ENCODE assay signal across 24 cellular contexts in the genomic region with DNA sequence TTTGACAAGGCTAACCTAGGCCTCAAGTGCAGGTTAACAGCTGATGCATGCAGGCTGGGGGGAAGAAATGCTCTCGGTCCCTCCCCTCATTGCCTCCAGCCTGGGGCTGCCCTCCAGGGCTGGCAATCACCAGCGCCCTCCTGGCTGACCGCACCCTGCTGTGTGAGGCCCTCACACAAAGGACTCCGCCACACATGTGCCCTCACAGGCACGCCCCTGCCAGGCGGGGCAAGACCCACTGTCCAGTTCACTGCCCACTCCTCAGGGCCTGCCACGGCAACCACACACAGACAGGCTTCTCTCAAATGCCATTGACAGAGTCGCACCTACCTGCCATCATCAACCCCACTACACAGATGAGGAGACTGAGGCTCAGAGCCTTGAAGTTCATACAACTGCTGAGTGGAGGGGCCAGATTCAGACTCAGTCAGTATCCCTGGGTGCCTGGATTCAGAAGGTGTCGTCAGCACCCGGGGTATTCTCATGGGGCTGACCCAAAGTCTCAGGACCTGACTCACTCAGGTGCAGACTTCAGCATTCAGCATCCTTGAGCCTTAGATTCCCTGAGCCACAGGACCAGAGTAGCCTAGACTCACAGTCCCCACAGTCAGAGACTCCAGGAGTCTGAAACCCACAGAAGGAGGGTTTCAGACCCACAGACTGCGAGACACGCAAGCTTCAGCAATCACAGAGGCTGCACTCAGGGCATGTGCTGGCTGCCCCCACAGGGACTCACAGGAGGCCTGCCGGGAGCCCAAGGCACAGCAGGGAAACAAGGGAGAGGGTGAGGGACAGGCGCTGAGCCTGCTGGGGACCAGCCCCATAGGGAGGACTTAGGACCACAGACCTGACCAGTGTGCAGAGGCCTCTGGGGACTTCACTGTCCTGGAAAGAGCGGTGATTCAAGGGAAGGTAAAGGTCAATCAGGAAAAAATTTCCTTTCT.
"Had no signal": no experiment of that assay in that cellular context is flagged by ENCODE, and none has a peak within 500 bp of the region (broad histone marks: within the 10 kb centered on the region; RNA-seq: fewer than 3 reads in every experiment).

No MANE protein-coding gene starts in this region.

- DNase-seq: activated B cell treated with CpG ODN at 0.5 μM for 24 hours; activated CD4-positive, alpha-beta memory T cell treated with anti-CD3 and anti-CD28 coated beads for 36 hours; activated CD4-positive, alpha-beta T cell treated with anti-CD3 and anti-CD28 coated beads for 1 hour; activated CD4-positive, alpha-beta T cell treated with anti-CD3 and anti-CD28 coated beads, Interleukin-2, amount 10 ng/mL, durations not matched to agents 24 days and 14 days; activated CD8-positive, alpha-beta memory T cell treated with anti-CD3 and anti-CD28 coated beads for 24 hours; activated effector memory CD4-positive, alpha-beta T cell treated with anti-CD3 and anti-CD28 coated beads, Interleukin-2, amount 50 U/mL, for 16 hours; activated naive CD4-positive, alpha-beta T cell treated with Interleukin-2 at 50 U/mL for 16 hours; activated naive CD8-positive, alpha-beta T cell treated with anti-CD3 and anti-CD28 coated beads, Interleukin-2, amount 50 U/mL, for 24 hours; activated T-cell treated with anti-CD3 and anti-CD28 coated beads, Interleukin-2, amount 50 U/mL, for 4 hours; amniotic stem cell; body of pancreas; Karpas-422; NCI-H1105 treated with DMSO at 0.1 percent for 48 hours; NCI-H1436 treated with DMSO at 0.1 percent for 48 hours; NCI-H187; NCI-H2081; NCI-H510A treated with DMSO at 0.1 percent for 48 hours; NCI-H69; SHP77; T-helper 9 cell had no signal

- H3K36me3 ChIP-seq: ascending aorta, Peyer's patch had no signal

- H3K27ac ChIP-seq: ascending aorta, body of pancreas, Peyer's patch, RWPE1 had no signal

- H3K4me1 ChIP-seq: ascending aorta, body of pancreas, Peyer's patch had no signal

- H3K9me3 ChIP-seq: ascending aorta, body of pancreas, Peyer's patch had no signal

- H3K4me3 ChIP-seq: ascending aorta, body of pancreas, Peyer's patch had no signal

- ATAC-seq: activated naive CD4-positive, alpha-beta T cell treated with anti-CD3 and anti-CD28 coated beads, Interleukin-2, amount 50 U/mL, for 72 hours; activated naive CD8-positive, alpha-beta T cell treated with anti-CD3 and anti-CD28 coated beads, Interleukin-2, amount 50 U/mL, for 24 hours; activated T-cell treated with anti-CD3 and anti-CD28 coated beads, Interleukin-2, amount 50 U/mL, for 4 hours; body of pancreas had no signal

- H3K27me3 ChIP-seq: ascending aorta, body of pancreas, Peyer's patch had no signal
